8 cellular contexts compared by ENCODE assay signal in genomic region chr20:62793757-62794006, GRCh38. TPM values are rescaled to one million over a fixed set of nuclear protein-coding genes. Genes with fewer than 3 reads are reported as not detected.
A peak's percentile ranks its signal among the peaks of the same experiment; 100 is the strongest.
DNase-seq lines count a peak whose midpoint lies in the region; ATAC-seq and TF ChIP-seq lines count a peak whose summit lies in the region.

No MANE protein-coding gene starts in this region.

- H3K4me1 ChIP-seq in adipocyte (ENCODE audit: control insufficient read depth, insufficient read depth, low read length) (peaks cover 19% of the 10 kb centered on the region), lower lobe of right lung (peaks cover 39% of the 10 kb centered on the region), transverse colon (peaks cover 21 to 42% (median 40%) of the 10 kb centered on the region in 4 donors)

- peak overlapping the region; percentile 70 to 81 for H3K4me3 Mint-ChIP-seq in activated T-cell treated with anti-CD3 and anti-CD28 coated beads, Interleukin-2, amount 50 U/mL, for 72 hours

- no peak for TF ChIP-seq POLR2A in transverse colon (IDR thresholded peaks at IDR 0.05)

- H3K27me3 Mint-ChIP-seq in activated T-cell treated with anti-CD3 and anti-CD28 coated beads, Interleukin-2, amount 50 U/mL, for 72 hours (ENCODE audit: low read depth), result no peaks in the 10 kb centered on the region

- H3K9me3 ChIP-seq in adipocyte (ENCODE audit: control insufficient read depth, low read length) (no peaks in the 10 kb centered on the region), lower lobe of right lung (no peaks in the 10 kb centered on the region), transverse colon (no peaks in the 10 kb centered on the region)

- H3K27ac Mint-ChIP-seq in activated T-cell treated with anti-CD3 and anti-CD28 coated beads, Interleukin-2, amount 50 U/mL, for 72 hours, result peak overlapping the region; percentile 65

- in situ Hi-C loops in transverse colon (cut with MboI; ENCODE audit: low pct_ligation_motif_present in 1 of 4, low pct_unique_long_range_greater_than_20kb in 1 of 4, low sequenced_read_pairs in 3 of 4), result loop anchor here in 2 of 4 donors (25.0 kb wide), 2 partner anchors 106 to 131 kb away; no protein-coding TSS in a partner anchor

- H3K27me3 ChIP-seq in adipocyte (replicated peaks; ENCODE audit: control insufficient read depth, insufficient read depth, low read length), result peaks cover 4% of the 10 kb centered on the region
- H3K27me3 ChIP-seq in lower lobe of right lung (ENCODE audit: low read depth), result no peaks in the 10 kb centered on the region
- H3K27me3 ChIP-seq in transverse colon, result no peaks in the 10 kb centered on the region

- peak overlapping the region; percentile 75 for H3K9ac ChIP-seq in adipocyte (ENCODE audit: low read length)

- DNase-seq in activated T-cell treated with anti-CD3 and anti-CD28 coated beads, Interleukin-2, amount 50 U/mL, for 72 hours, result no peak
- DNase-seq in activated T-cell treated with anti-CD3 and anti-CD28 coated beads for 4 hours (no peak), adipocyte (ENCODE audit: low read depth) (no peak), lower lobe of right lung (no peak), transverse colon (no peak), NCI-H1105 (lab: John Stamatoyannopoulos, UW) (no peak)

- peak overlapping the region; percentile 93 for H3K27ac ChIP-seq in lower lobe of right lung
- H3K27ac ChIP-seq in transverse colon, result peak overlapping the region; percentile 94 to 97 (median 96)

- 45% methylated on average over 7 of the region's 7 CpGs; no CpG with 5 or more reads in 1 of the 2 donors for WGBS in transverse colon (ENCODE audit: low coverage in 1 of 2), 2 donors

- no peak for ATAC-seq in activated T-cell treated with anti-CD3 and anti-CD28 coated beads, Interleukin-2, amount 50 U/mL, for 72 hours (replicated peaks in 1 of 2)
- no peak for ATAC-seq in lower lobe of right lung
- ATAC-seq in HG03342 (IDR thresholded peaks at IDR 0.05; ENCODE audit: unreplicated experiment), result no peak
- ATAC-seq in HG02884 (IDR thresholded peaks at IDR 0.05; ENCODE audit: unreplicated experiment), result no peak

- H3K4me3 ChIP-seq in adipocyte (ENCODE audit: low read length) (peak overlapping the region; percentile 75), lower lobe of right lung (peak overlapping the region; percentile 55), transverse colon (peak overlapping the region in 2 of 4 donors; percentile 34 to 35)

- no peak for TF ChIP-seq EP300 in transverse colon (IDR thresholded peaks at IDR 0.05; ENCODE audit: low read depth)

- H3K9me3 Mint-ChIP-seq in activated T-cell treated with anti-CD3 and anti-CD28 coated beads, Interleukin-2, amount 50 U/mL, for 72 hours, result no peaks in the 10 kb centered on the region

- intact Hi-C loops in lower lobe of right lung (cut with DNase I) (no loop called here), transverse colon (cut with DNase I; ENCODE audit: low total_unique reads) (loop anchor here (5.0 kb wide), 1 partner anchor 91 kb away; no protein-coding TSS in a partner anchor)

- peaks cover 27% of the 10 kb centered on the region for H3K4me1 Mint-ChIP-seq in activated T-cell treated with anti-CD3 and anti-CD28 coated beads, Interleukin-2, amount 50 U/mL, for 72 hours (ENCODE audit: low read depth)

- TF ChIP-seq CTCF in lower lobe of right lung (IDR thresholded peaks at IDR 0.05), result no peak
- peak in 1 of 5 experiments; percentile 20 for TF ChIP-seq CTCF in transverse colon (IDR thresholded peaks at IDR 0.05)

- peaks cover 5% of the 10 kb centered on the region for H3K36me3 ChIP-seq in adipocyte (ENCODE audit: control insufficient read depth, insufficient read depth, low read length, severe bottlenecking)
- H3K36me3 ChIP-seq in lower lobe of right lung, result peaks cover 9% of the 10 kb centered on the region
- no peaks in the 10 kb centered on the region for H3K36me3 ChIP-seq in transverse colon

- peaks cover 0 to 5% of the 10 kb centered on the region in 2 donors for H3K36me3 Mint-ChIP-seq in activated T-cell treated with anti-CD3 and anti-CD28 coated beads, Interleukin-2, amount 50 U/mL, for 72 hours (ENCODE audit: insufficient read depth in 2 of 2)

RNA-seq across cellular contexts. Expression of gene MRGBP, which starts 2.6 kb away (rescaled TPM):
- 10 to 100 TPM; 14.1 to 14.7 TPM for total RNA-seq in activated T-cell treated with anti-CD3 and anti-CD28 coated beads, Interleukin-2, amount 50 U/mL, for 72 hours
- total RNA-seq in lower lobe of right lung (8.3 TPM), transverse colon (10 to 100 TPM; 10.8 to 13.0 (median 11.9) TPM)

RNA-seq across cellular contexts. Expression of gene OGFR, which starts 11.0 kb away (rescaled TPM):
- total RNA-seq in activated T-cell treated with anti-CD3 and anti-CD28 coated beads, Interleukin-2, amount 50 U/mL, for 72 hours, result 10 to 100 TPM; 42.9 to 44.9 TPM
- 69.4 TPM for total RNA-seq in lower lobe of right lung
- total RNA-seq in transverse colon, result 100 to 1,000 TPM in 1 of 4 donors, 10 to 100 TPM in 3; 55.2 to 137 (median 71.1) TPM

RNA-seq across cellular contexts. Expression of gene COL9A3, which starts 23.2 kb away (rescaled TPM):
- total RNA-seq in activated T-cell treated with anti-CD3 and anti-CD28 coated beads, Interleukin-2, amount 50 U/mL, for 72 hours, result under 1 TPM; 0.31 to 0.46 TPM
- total RNA-seq in lower lobe of right lung, result 0.89 TPM
- total RNA-seq in transverse colon, result 100 to 1,000 TPM in 1 of 4 donors, 10 to 100 TPM in 1, 1 to 10 TPM in 2; 6.0 to 223 (median 8.0) TPM
